ENCODE assay signal across 2 cellular contexts in genomic region chr4:92241094-92241493, GRCh38.
TF ChIP-seq lines count a peak whose summit lies in the region.

No MANE protein-coding gene starts in this region.

TF ChIP-seq in HepG2, 621 proteins besides CTCF, POLR2A, EP300 and RAD21 (continued from another document):
- TF ChIP-seq, protein P1, sequence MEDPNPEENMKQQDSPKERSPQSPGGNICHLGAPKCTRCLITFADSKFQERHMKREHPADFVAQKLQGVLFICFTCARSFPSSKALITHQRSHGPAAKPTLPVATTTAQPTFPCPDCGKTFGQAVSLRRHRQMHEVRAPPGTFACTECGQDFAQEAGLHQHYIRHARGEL (CRISPR knock-in tag; IDR thresholded peaks at IDR 0.05), result no peak
- TF ChIP-seq CREM (IDR thresholded peaks at IDR 0.05) (no peak), CREM (CRISPR knock-in tag; IDR thresholded peaks at IDR 0.05) (no peak), ZNF484 (CRISPR knock-in tag; IDR thresholded peaks at IDR 0.05; ENCODE audit: borderline replicate concordance, low read depth) (no peak), KDM2A (CRISPR knock-in tag; IDR thresholded peaks at IDR 0.05; ENCODE audit: borderline replicate concordance, low read depth) (no peak), ARNT (IDR thresholded peaks at IDR 0.05) (no peak), RELA (CRISPR knock-in tag; IDR thresholded peaks at IDR 0.05) (no peak), ATRX (CRISPR knock-in tag; IDR thresholded peaks at IDR 0.05; ENCODE audit: borderline replicate concordance) (no peak), ZBTB3 (CRISPR knock-in tag; IDR thresholded peaks at IDR 0.05; ENCODE audit: borderline replicate concordance, low read depth) (no peak), JUND (CRISPR knock-in tag; IDR thresholded peaks at IDR 0.05) (no peak)
- TF ChIP-seq, protein P2, sequence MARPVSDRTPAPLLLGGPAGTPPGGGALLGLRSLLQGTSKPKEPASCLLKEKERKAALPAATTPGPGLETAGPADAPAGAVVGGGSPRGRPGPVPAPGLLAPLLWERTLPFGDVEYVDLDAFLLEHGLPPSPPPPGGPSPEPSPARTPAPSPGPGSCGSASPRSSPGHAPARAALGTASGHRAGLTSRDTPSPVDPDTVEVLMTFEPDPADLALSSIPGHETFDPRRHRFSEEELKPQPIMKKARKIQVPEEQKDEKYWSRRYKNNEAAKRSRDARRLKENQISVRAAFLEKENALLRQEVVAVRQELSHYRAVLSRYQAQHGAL (CRISPR knock-in tag; IDR thresholded peaks at IDR 0.05; ENCODE audit: not compliant biosample characterization), result no peak
- TF ChIP-seq, protein P3, sequence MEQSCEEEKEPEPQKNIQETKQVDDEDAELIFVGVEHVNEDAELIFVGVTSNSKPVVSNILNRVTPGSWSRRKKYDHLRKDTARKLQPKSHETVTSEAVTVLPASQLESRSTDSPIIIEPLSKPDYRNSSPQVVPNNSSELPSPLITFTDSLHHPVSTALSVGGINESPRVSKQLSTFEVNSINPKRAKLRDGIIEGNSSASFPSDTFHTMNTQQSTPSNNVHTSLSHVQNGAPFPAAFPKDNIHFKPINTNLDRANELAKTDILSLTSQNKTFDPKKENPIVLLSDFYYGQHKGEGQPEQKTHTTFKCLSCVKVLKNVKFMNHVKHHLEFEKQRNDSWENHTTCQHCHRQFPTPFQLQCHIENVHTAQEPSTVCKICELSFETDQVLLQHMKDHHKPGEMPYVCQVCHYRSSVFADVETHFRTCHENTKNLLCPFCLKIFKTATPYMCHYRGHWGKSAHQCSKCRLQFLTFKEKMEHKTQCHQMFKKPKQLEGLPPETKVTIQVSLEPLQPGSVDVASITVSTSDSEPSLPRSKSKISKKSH (CRISPR knock-in tag; IDR thresholded peaks at IDR 0.05; ENCODE audit: borderline replicate concordance), result no peak

TF ChIP-seq in SK-N-SH, 30 proteins besides CTCF, POLR2A, EP300 and RAD21 (continued from another document):
- TF ChIP-seq, protein P4, sequence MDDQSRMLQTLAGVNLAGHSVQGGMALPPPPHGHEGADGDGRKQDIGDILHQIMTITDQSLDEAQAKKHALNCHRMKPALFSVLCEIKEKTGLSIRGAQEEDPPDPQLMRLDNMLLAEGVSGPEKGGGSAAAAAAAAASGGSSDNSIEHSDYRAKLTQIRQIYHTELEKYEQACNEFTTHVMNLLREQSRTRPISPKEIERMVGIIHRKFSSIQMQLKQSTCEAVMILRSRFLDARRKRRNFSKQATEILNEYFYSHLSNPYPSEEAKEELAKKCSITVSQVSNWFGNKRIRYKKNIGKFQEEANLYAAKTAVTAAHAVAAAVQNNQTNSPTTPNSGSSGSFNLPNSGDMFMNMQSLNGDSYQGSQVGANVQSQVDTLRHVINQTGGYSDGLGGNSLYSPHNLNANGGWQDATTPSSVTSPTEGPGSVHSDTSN (IDR thresholded peaks at IDR 0.05), result no peak
- TF ChIP-seq YY1 (IDR thresholded peaks at IDR 0.05; ENCODE audit: low read depth), result no peak
- TF ChIP-seq NFIC (IDR thresholded peaks at IDR 0.05; ENCODE audit: borderline replicate concordance), result no peak
- no peak for TF ChIP-seq GATA2 (CRISPR knock-in tag; IDR thresholded peaks at IDR 0.05)
- no peak for TF ChIP-seq FOXM1 (IDR thresholded peaks at IDR 0.05; ENCODE audit: low read depth)
- TF ChIP-seq POLR2AphosphoS5 (IDR thresholded peaks at IDR 0.05; ENCODE audit: low read depth, low read length), result no peak
- no peak for TF ChIP-seq SMC3 (IDR thresholded peaks at IDR 0.05; ENCODE audit: low read depth, low read length)
- TF ChIP-seq SIN3A (IDR thresholded peaks at IDR 0.05; ENCODE audit: borderline replicate concordance, low read depth, low read length), result no peak
- TF ChIP-seq EZH2phosphoT487 (IDR thresholded peaks at IDR 0.05; ENCODE audit: borderline replicate concordance, low read depth), result no peak
- no peak for TF ChIP-seq FOSL2 (IDR thresholded peaks at IDR 0.05; ENCODE audit: borderline replicate concordance, low read depth)
- TF ChIP-seq NRF1 (IDR thresholded peaks at IDR 0.05; ENCODE audit: low read depth, low read length), result no peak
- TF ChIP-seq USF2 (IDR thresholded peaks at IDR 0.05; ENCODE audit: borderline replicate concordance, low read depth, low read length), result no peak
TF ChIP-seq in SK-N-SH: peak in this region for 0.
